ENCODE assay signal across 14 cellular contexts in genomic region chr14:71242237-71242748, GRCh38.
DNase-seq lines count a peak whose midpoint lies in the region; ATAC-seq and TF ChIP-seq lines count a peak whose summit lies in the region.
"Had no signal": no experiment of that assay in that cellular context is flagged by ENCODE, and none has a peak within 500 bp of the region (broad histone marks: within the 10 kb centered on the region; RNA-seq: fewer than 3 reads in every experiment).

No MANE protein-coding gene starts in this region.

- H3K9ac ChIP-seq in GM23248, result peak overlapping the region; percentile 75
- H3K9ac ChIP-seq in skeletal muscle satellite cell (ENCODE audit: low read depth, low read length), result peak overlapping the region; percentile 31

- H3K27me3 ChIP-seq in GM23248 (replicated peaks; ENCODE audit: insufficient read depth) (no peaks in the 10 kb centered on the region), skeletal muscle satellite cell (ENCODE audit: control insufficient read depth, insufficient read depth, low read length) (no peaks in the 10 kb centered on the region), Caco-2 (replicated peaks; ENCODE audit: control insufficient read depth, insufficient read depth, low read length) (no peaks in the 10 kb centered on the region)

- H3K4me2 ChIP-seq in GM23248 (ENCODE audit: unreplicated experiment) (peak overlapping the region; percentile 63), skeletal muscle satellite cell (ENCODE audit: low read length) (no peak overlapping the region)

- intact Hi-C loops in left ventricle myocardium superior (cut with micrococcal nuclease), result no loop called here
- intact Hi-C loops in Caco-2 (cut with micrococcal nuclease; ENCODE audit: unreplicated experiment), result no loop called here

- in situ Hi-C loops in GM23248 (cut with MboI), result no loop called here

- peak overlapping the region; percentile 48 for H2AFZ ChIP-seq in GM23248

- H3K27me3 Mint-ChIP-seq in Caco-2 (ENCODE audit: insufficient read depth, unreplicated experiment), result no peaks in the 10 kb centered on the region
- H3K27me3 Mint-ChIP-seq: activated B cell treated with CpG ODN at 0.5 μM for 24 hours; stimulated activated naive CD8-positive, alpha-beta T cell treated with anti-CD3 and anti-CD28 coated beads, Interleukin-15, Interleukin-2, amounts not matched to agents 100 ng/mL and 50 ng/mL, for 24 hours had no signal

- H3K4me1 Mint-ChIP-seq in Caco-2 (ENCODE audit: low read depth, unreplicated experiment), result peaks cover 10% of the 10 kb centered on the region

- no peak overlapping the region for H3K4me3 ChIP-seq in GM23248
- no peak overlapping the region for H3K4me3 ChIP-seq in skeletal muscle satellite cell (ENCODE audit: low read length)
- H3K4me3 ChIP-seq in Caco-2 (ENCODE audit: low read depth, low read length), result no peak overlapping the region

- H3K36me3 ChIP-seq in GM23248 (ENCODE audit: low read depth), result no peaks in the 10 kb centered on the region
- no peaks in the 10 kb centered on the region for H3K36me3 ChIP-seq in skeletal muscle satellite cell (ENCODE audit: insufficient read depth, low read length)
- no peaks in the 10 kb centered on the region for H3K36me3 ChIP-seq in Caco-2 (ENCODE audit: control insufficient read depth, insufficient read depth, low read length)

- no peaks in the 10 kb centered on the region for H4K20me1 ChIP-seq in GM23248 (ENCODE audit: insufficient read depth)

- H3K79me2 ChIP-seq in GM23248 (ENCODE audit: insufficient read depth), result no peaks in the 10 kb centered on the region

- POLR2A ChIA-PET in Caco-2 (lab: Charles Lee), result no interaction called here

- H3K9me2 ChIP-seq in GM23248 (ENCODE audit: insufficient read depth), result no peaks in the 10 kb centered on the region

- no peak for TF ChIP-seq CTCF in Caco-2 (IDR thresholded peaks at IDR 0.05; ENCODE audit: insufficient read depth in 1 of 2, low read depth in 1 of 2, low read length in 1 of 2, severe bottlenecking in 1 of 2, unreplicated experiment in 1 of 2)

- ATAC-seq in left ventricle myocardium superior (peak; percentile 91), GM18867 (IDR thresholded peaks at IDR 0.05; ENCODE audit: unreplicated experiment) (no peak), GM21528 (IDR thresholded peaks at IDR 0.05; ENCODE audit: low FRiP score, unreplicated experiment) (no peak)

- peaks cover 39% of the 10 kb centered on the region for H3F3A ChIP-seq in GM23248 (ENCODE audit: insufficient read depth)

- no peaks in the 10 kb centered on the region for H3K9me3 Mint-ChIP-seq in Caco-2 (ENCODE audit: unreplicated experiment)

- no peaks in the 10 kb centered on the region for H3K9me3 ChIP-seq in GM23248 (ENCODE audit: low read depth)
- H3K9me3 ChIP-seq in skeletal muscle satellite cell (replicated peaks; ENCODE audit: low read length), result no peaks in the 10 kb centered on the region
- 0 out of 2 replicates have a peak, but pooled peaks cover under 1% of the 10 kb centered on the region for H3K9me3 ChIP-seq in Caco-2

- CTCF ChIA-PET in Caco-2 (lab: Charles Lee), result no interaction called here

- peak overlapping the region; percentile 98 for H3K27ac ChIP-seq in GM23248

- H3K4me3 Mint-ChIP-seq in Caco-2 (ENCODE audit: unreplicated experiment), result no peak overlapping the region
- H3K4me3 Mint-ChIP-seq: activated B cell treated with CpG ODN at 0.5 μM for 24 hours; stimulated activated naive CD8-positive, alpha-beta T cell treated with anti-CD3 and anti-CD28 coated beads, Interleukin-15, Interleukin-2, amounts not matched to agents 100 ng/mL and 50 ng/mL, for 24 hours had no signal

- H3K36me3 Mint-ChIP-seq in Caco-2 (ENCODE audit: insufficient read depth, unreplicated experiment), result no peaks in the 10 kb centered on the region

- 0% methylated on average over 4 of the region's 4 CpGs for WGBS in GM23248 (ENCODE audit: low coverage in 1 of 2, low lambda C conversion rate in 2 of 2, missing lambda C conversion rate in 2 of 2), 2 experiments

- H3K4me1 ChIP-seq in GM23248 (ENCODE audit: insufficient read depth), result peaks cover 47% of the 10 kb centered on the region
- H3K4me1 ChIP-seq in skeletal muscle satellite cell (ENCODE audit: control insufficient read depth, insufficient read depth, low read length), result peaks cover 30% of the 10 kb centered on the region
- H3K4me1 ChIP-seq in Caco-2, result peaks cover 12% of the 10 kb centered on the region

- no TSS peak for BruUV-seq in Caco-2 (replicated peaks; lab: Mats Ljungman, UMichigan)

- DNase-seq in GM23248, result peak; percentile 89
- DNase-seq in amniotic epithelial cell (ENCODE audit: low read depth), result peak; percentile 86
- DNase-seq in left ventricle myocardium superior, result no peak
- no peak for DNase-seq in Caco-2
- DNase-seq in NOMO-1 treated with dmso at 0.1 percent for 144 hours (lab: John Stamatoyannopoulos, UW; ENCODE audit: unreplicated experiment), result no peak
- DNase-seq: activated B cell treated with CpG ODN at 0.5 μM for 24 hours; DMS53; NCI-H1092 treated with DMSO at 0.1 percent for 48 hours; SHP77 treated with DMSO at 0.1 percent for 48 hours; stimulated activated CD4-positive, alpha-beta T cell treated with anti-CD3 and anti-CD28 coated beads, Interleukin-2, amount 100 ng/mL, for 24 hours had no signal

- no peak overlapping the region for H3K27ac Mint-ChIP-seq in Caco-2 (ENCODE audit: unreplicated experiment)
- H3K27ac Mint-ChIP-seq: activated B cell treated with CpG ODN at 0.5 μM for 24 hours; stimulated activated naive CD8-positive, alpha-beta T cell treated with anti-CD3 and anti-CD28 coated beads, Interleukin-15, Interleukin-2, amounts not matched to agents 100 ng/mL and 50 ng/mL, for 24 hours had no signal

Comparison
In these comparisons a context has a peak if more than half of its experiments do, and no peak if none do; other contexts are left out.
1. DNase-seq: peak in GM23248 (single experiment) and amniotic epithelial cell (single experiment); none in left ventricle myocardium superior (single experiment), Caco-2 (0 of 2) and NOMO-1 treated with dmso at 0.1 percent for 144 hours (single experiment).